In the genomic region with DNA sequence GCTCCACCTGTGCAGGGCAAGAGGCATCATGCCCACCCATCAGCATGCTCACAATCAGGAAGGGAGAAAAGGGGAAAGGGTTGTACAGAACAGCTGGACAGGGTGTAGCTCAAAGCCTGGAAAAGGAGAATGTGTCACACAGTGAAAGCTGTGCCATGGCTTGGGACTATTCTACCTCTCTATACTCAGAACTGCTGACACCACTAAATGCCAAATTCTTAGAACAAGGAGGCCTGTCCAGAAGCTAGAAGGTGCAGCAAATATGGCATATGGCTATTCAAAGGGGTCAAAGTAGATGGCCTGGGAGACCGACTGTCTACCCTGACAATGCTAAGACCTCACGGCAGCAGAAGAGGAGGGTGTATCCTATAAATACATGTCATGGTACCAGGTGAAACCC, we compare ENCODE assay signal across 15 cellular contexts. TPM values are rescaled to one million over a fixed set of nuclear protein-coding genes. Genes with fewer than 3 reads are reported as not detected.
DNase-seq lines count a peak whose midpoint lies in the region; ATAC-seq, FAIRE-seq and TF ChIP-seq lines count a peak whose summit lies in the region.
"Had no signal": no experiment of that assay in that cellular context is flagged by ENCODE, and none has a peak within 500 bp of the region (broad histone marks: within the 10 kb centered on the region; RNA-seq: fewer than 3 reads in every experiment).

No MANE protein-coding gene starts in this region.

- WGBS in HepG2 (ENCODE audit: low lambda C conversion rate), result 100% methylated on average over 2 of the region's 2 CpGs
- 80% methylated on average over 1 of the region's 2 CpGs for WGBS in right lobe of liver (ENCODE audit: insufficient coverage, low coverage, low lambda C conversion rate, missing lambda C conversion rate)
- WGBS in stomach, 5 donors, result 92 to 98% (median 94%) methylated on average over 2 of the region's 2 CpGs

- in situ Hi-C loops in HepG2 (cut with HindIII; ENCODE audit: extremely low pct_ligation_motif_present, low pct_unique_long_range_greater_than_20kb), result no loop called here

- no TSS peak for BruUV-seq in HepG2 (replicated peaks; lab: Mats Ljungman, UMichigan)

- H3K36me3 ChIP-seq in HepG2 (replicated peaks in 1 of 2; ENCODE audit: control insufficient read depth in 1 of 2, insufficient read depth in 2 of 2, low read length in 2 of 2) (peaks cover 26 to 84% of the 10 kb centered on the region in 2 experiments), right lobe of liver (peaks cover 12 to 85% (median 35%) of the 10 kb centered on the region in 4 donors), fibroblast of lung (ENCODE audit: control insufficient read depth, insufficient read depth, low read length) (peaks cover 14% of the 10 kb centered on the region), stomach (peaks cover 62 to 100% (median 99%) of the 10 kb centered on the region in 4 donors)

- H3K4me2 ChIP-seq in HepG2 (ENCODE audit: low read depth, low read length), result no peak overlapping the region
- H3K4me2 ChIP-seq in fibroblast of lung (ENCODE audit: extremely low read depth, insufficient read depth, low read length), result no peak overlapping the region

- intact Hi-C loops in HepG2 (cut with micrococcal nuclease; ENCODE audit: unreplicated experiment) (no loop called here), right lobe of liver (cut with DNase I) (no loop called here), stomach (cut with DNase I; ENCODE audit: low total_unique reads) (no loop called here)

- no peak for FAIRE-seq in HepG2 (lab: Jason Lieb, UNC)

- TF ChIP-seq RAD21 in HepG2 (CRISPR knock-in tag; IDR thresholded peaks at IDR 0.05), result no peak

- H3K9me3 Mint-ChIP-seq in WTC11, result no peaks in the 10 kb centered on the region
- H3K9me3 Mint-ChIP-seq: activated T-helper 2 cell treated with anti-CD3 and anti-CD28 coated beads, Interferon-gamma antibody, Interleukin-2, Interleukin-4, amounts not matched to agents 10 μg/mL and 5 μg/mL and 100 μg/mL, durations not matched to agents 14 hours and 24 hours and 36 hours had no signal

- POLR2A ChIA-PET in HepG2 (lab: Yijun Ruan, JAX), result no interaction called here
- POLR2A ChIA-PET in WTC11 (lab: Charles Lee), result no interaction called here

- no peaks in the 10 kb centered on the region for H3K27me3 Mint-ChIP-seq in WTC11 (ENCODE audit: low read depth)

- H2AFZ ChIP-seq in HepG2 (ENCODE audit: low read length), result no peak overlapping the region
- no peak overlapping the region for H2AFZ ChIP-seq in fibroblast of lung (ENCODE audit: low read length)

- H3K9me3 ChIP-seq in HepG2 (ENCODE audit: low read length) (no peaks in the 10 kb centered on the region), right lobe of liver (no peaks in the 10 kb centered on the region), fibroblast of lung (ENCODE audit: control insufficient read depth, insufficient read depth, low read depth, low read length) (no peaks in the 10 kb centered on the region), stomach (no peaks in the 10 kb centered on the region)
- H3K9me3 ChIP-seq: esophagus muscularis mucosa, suprapubic skin had no signal

- H3K4me1 ChIP-seq in HepG2 (ENCODE audit: insufficient read depth, low read length) (no peaks in the 10 kb centered on the region), right lobe of liver (no peaks in the 10 kb centered on the region), fibroblast of lung (ENCODE audit: control insufficient read depth, extremely low read depth, insufficient read depth, low read length) (peaks cover 5% of the 10 kb centered on the region), stomach (peaks cover 0 to 8% (median 0%) of the 10 kb centered on the region in 4 donors)
- H3K4me1 ChIP-seq: esophagus muscularis mucosa, suprapubic skin had no signal

- no peak overlapping the region for H3K27ac Mint-ChIP-seq in WTC11
- H3K27ac Mint-ChIP-seq: activated T-helper 2 cell treated with anti-CD3 and anti-CD28 coated beads, Interferon-gamma antibody, Interleukin-2, Interleukin-4, amounts not matched to agents 10 μg/mL and 5 μg/mL and 100 μg/mL, durations not matched to agents 14 hours and 24 hours and 36 hours had no signal

- no peaks in the 10 kb centered on the region for H3K27me3 ChIP-seq in HepG2 (ENCODE audit: control insufficient read depth in 1 of 2, insufficient read depth in 2 of 2, low read length in 2 of 2)
- H3K27me3 ChIP-seq in right lobe of liver, result no peaks in the 10 kb centered on the region
- H3K27me3 ChIP-seq in fibroblast of lung (ENCODE audit: control insufficient read depth, insufficient read depth, low read length), result no peaks in the 10 kb centered on the region
- H3K27me3 ChIP-seq in stomach, result no peaks in the 10 kb centered on the region
- H3K27me3 ChIP-seq: esophagus muscularis mucosa, suprapubic skin had no signal

- H3K9ac ChIP-seq in HepG2 (ENCODE audit: insufficient read depth, low read depth, low read length) (no peak overlapping the region), fibroblast of lung (ENCODE audit: insufficient read depth, low read length) (no peak overlapping the region)

- no peak for TF ChIP-seq POLR2A in HepG2 (IDR thresholded peaks at IDR 0.05; ENCODE audit: insufficient read depth in 1 of 2, low read depth in 2 of 2, low read length in 2 of 2)
- TF ChIP-seq POLR2A in right lobe of liver (IDR thresholded peaks at IDR 0.05), result no peak
- no peak for TF ChIP-seq POLR2A in stomach (IDR thresholded peaks at IDR 0.05)

- peaks cover 12% of the 10 kb centered on the region for H3K79me2 ChIP-seq in HepG2 (ENCODE audit: insufficient read depth, low read length)
- H3K79me2 ChIP-seq in fibroblast of lung (ENCODE audit: control insufficient read depth, insufficient read depth, low read length), result no peaks in the 10 kb centered on the region

- H3K36me3 Mint-ChIP-seq in WTC11, result peaks cover 83% of the 10 kb centered on the region

- TF ChIP-seq CTCF in HepG2 (CRISPR knock-in tag; IDR thresholded peaks at IDR 0.05) (no peak), right lobe of liver (IDR thresholded peaks at IDR 0.05) (no peak), fibroblast of lung (conservative IDR thresholded peaks at IDR 0.05 in 1 of 2, IDR thresholded peaks at IDR 0.05 in 1 of 2; ENCODE audit: low read depth in 1 of 2, low read length in 2 of 2) (no peak), stomach (IDR thresholded peaks at IDR 0.05) (no peak), WTC11 (IDR thresholded peaks at IDR 0.05) (no peak)

- no peaks in the 10 kb centered on the region for H3K4me1 Mint-ChIP-seq in WTC11

- TF ChIP-seq EP300 in HepG2 (IDR thresholded peaks at IDR 0.05; ENCODE audit: low read depth in 2 of 2, low read length in 2 of 2) (no peak), HepG2 (CRISPR knock-in tag; IDR thresholded peaks at IDR 0.05; ENCODE audit: borderline replicate concordance) (no peak), stomach (IDR thresholded peaks at IDR 0.05) (no peak)

- no peaks in the 10 kb centered on the region for H4K20me1 ChIP-seq in HepG2 (ENCODE audit: insufficient read depth, low read length)
- H4K20me1 ChIP-seq in fibroblast of lung (ENCODE audit: control insufficient read depth, extremely low read depth, insufficient read depth, low read length), result no peaks in the 10 kb centered on the region

- CTCF ChIA-PET in HepG2 (lab: Yijun Ruan, JAX; ENCODE audit: low intra/inter-chr PET ratio, low total read pairs), result no interaction called here
- CTCF ChIA-PET in WTC11 (lab: Charles Lee), result no interaction called here

- no peak overlapping the region for H3K27ac ChIP-seq in HepG2 (ENCODE audit: extremely low read length, insufficient read depth, low read length)
- H3K27ac ChIP-seq in right lobe of liver, result no peak overlapping the region
- peak overlapping the region; percentile 25 for H3K27ac ChIP-seq in fibroblast of lung (ENCODE audit: insufficient read depth, low read length)
- H3K27ac ChIP-seq in stomach, result peak overlapping the region in 3 of 5 donors; percentile 20 to 43 (median 41)
- H3K27ac ChIP-seq: C4-2B, esophagus muscularis mucosa, suprapubic skin had no signal

- H3K4me3 Mint-ChIP-seq in WTC11, result no peak overlapping the region

- DNase-seq in HepG2 (ENCODE audit: low spot score) (no peak), right lobe of liver (no peak), fibroblast of lung (ENCODE audit: low read depth in 2 of 2) (no peak), stomach (no peak), medulla oblongata (ENCODE audit: extremely low spot score) (no peak), WTC11 (ENCODE audit: low spot score) (no peak)
- DNase-seq: left colon; NCI-H1048; NCI-H1930; NCI-H446; NK-92 treated with Interleukin-12 subunit alpha and Interleukin-12 subunit beta, amount 100 ng/mL, for 24 hours had no signal

- H3K4me3 ChIP-seq in HepG2 (replicated peaks in 1 of 3; ENCODE audit: insufficient read depth in 1 of 3, low read depth in 2 of 3, low read length in 3 of 3), result no peak overlapping the region
- no peak overlapping the region for H3K4me3 ChIP-seq in right lobe of liver
- H3K4me3 ChIP-seq in fibroblast of lung (replicated peaks in 1 of 4; ENCODE audit: control extremely low read depth in 1 of 4, insufficient read depth in 1 of 4, low read depth in 3 of 4, low read length in 4 of 4), result no peak overlapping the region
- H3K4me3 ChIP-seq in stomach, result no peak overlapping the region
- H3K4me3 ChIP-seq: esophagus muscularis mucosa, suprapubic skin had no signal

- no peak for ATAC-seq in HepG2
- no peak for ATAC-seq in right lobe of liver
- ATAC-seq in WTC11, result no peak
- ATAC-seq: left colon had no signal

RNA-seq across cellular contexts. Expression of a gene that starts 12.8 kb away (rescaled TPM):
- total RNA-seq in HepG2 (2016; rRNA removed; fragmentation: Illumina TruSeq; extraction: Trizol) (29.7 and 34.0 TPM in 2 replicates), right lobe of liver (10 to 100 TPM; 10.7 to 13.8 (median 12.6) TPM), fibroblast of lung (29.3 and 37.7 TPM in 2 replicates), stomach (10 to 100 TPM; 12.3 to 46.1 (median 42.7) TPM), WTC11 (2021) (41.1 to 48.1 TPM (median 42.7 TPM) in 3 replicates)
- total RNA-seq in HepG2 (2016; cell fraction: cytosol; rRNA removed; fragmentation: Illumina TruSeq; extraction: Trizol; ENCODE audit: low read depth), result 6.1 and 12.7 TPM in 2 replicates
- 28.2 and 33.4 TPM in 2 replicates for total RNA-seq in HepG2 (2016; cell fraction: insoluble cytoplasmic fraction; rRNA removed; fragmentation: Illumina TruSeq; extraction: Trizol)
- total RNA-seq in HepG2 (2016; cell fraction: membrane; rRNA removed; fragmentation: Illumina TruSeq; extraction: Trizol), result 12.8 and 13.4 TPM in 2 replicates
- total RNA-seq in HepG2 (2016; cell fraction: nucleus; rRNA removed; fragmentation: Illumina TruSeq; extraction: Trizol), result 47.5 and 51.3 TPM in 2 replicates
- polyA plus RNA-seq in HepG2 (2011; rRNA removed) (27.4 and 28.0 TPM in 2 replicates), fibroblast of lung (23.0 and 27.6 TPM in 2 replicates), stomach (10 to 100 TPM; 10.3 to 15.1 (median 13.4) TPM)
- 14.0 and 16.9 TPM in 2 replicates for polyA plus RNA-seq in HepG2 (2011; cell fraction: cytosol; rRNA removed)
- 114 and 121 TPM in 2 replicates for polyA plus RNA-seq in HepG2 (2011; cell fraction: nucleus; rRNA removed)
- polyA plus RNA-seq in HepG2 (2012), result 20.2 and 21.3 TPM in 2 replicates
- 2.0 TPM in 2 replicates for polyA plus RNA-seq in HepG2 (2016; cell fraction: cytosol; fragmentation: Illumina TruSeq; extraction: Trizol; ENCODE audit: low read depth)
- polyA plus RNA-seq in HepG2 (2016; cell fraction: insoluble cytoplasmic fraction; fragmentation: Illumina TruSeq; extraction: Trizol; ENCODE audit: low read depth), result 14.9 and 19.8 TPM in 2 replicates
- 4.4 and 5.3 TPM in 2 replicates for polyA plus RNA-seq in HepG2 (2016; cell fraction: membrane; fragmentation: Illumina TruSeq; extraction: Trizol; ENCODE audit: low read depth)
- 67.8 and 71.6 TPM in 2 replicates for polyA plus RNA-seq in HepG2 (2016; cell fraction: nucleus; fragmentation: Illumina TruSeq; extraction: Trizol; ENCODE audit: insufficient read depth, low read depth)
- polyA minus RNA-seq in HepG2 (2011; rRNA and poly(A)+ RNA removed; ENCODE audit: low replicate concordance), result 18.5 and 40.6 TPM in 2 replicates
- 9.3 and 10.6 TPM in 2 replicates for polyA minus RNA-seq in HepG2 (2011; cell fraction: cytosol; rRNA and poly(A)+ RNA removed)
- polyA minus RNA-seq in HepG2 (2011; cell fraction: nucleus; rRNA and poly(A)+ RNA removed), result 61.7 and 71.9 TPM in 2 replicates
- 11.7 and 14.6 TPM in 2 replicates for polyA plus RNA-seq in fibroblast of lung (2012)
- 26.1 and 39.1 TPM in 2 replicates for polyA minus RNA-seq in fibroblast of lung (ENCODE audit: low replicate concordance)

RNA-seq across cellular contexts. Expression of a gene that starts 12.9 kb away (rescaled TPM):
- 36.6 and 56.5 TPM in 2 replicates for total RNA-seq in HepG2 (2016; rRNA removed; fragmentation: Illumina TruSeq; extraction: Trizol)
- total RNA-seq in HepG2 (2016; cell fraction: cytosol; rRNA removed; fragmentation: Illumina TruSeq; extraction: Trizol; ENCODE audit: low read depth), result 17.9 and 19.5 TPM in 2 replicates
- 32.5 and 46.6 TPM in 2 replicates for total RNA-seq in HepG2 (2016; cell fraction: insoluble cytoplasmic fraction; rRNA removed; fragmentation: Illumina TruSeq; extraction: Trizol)
- total RNA-seq in HepG2 (2016; cell fraction: membrane; rRNA removed; fragmentation: Illumina TruSeq; extraction: Trizol), result 41.5 and 47.4 TPM in 2 replicates
- total RNA-seq in HepG2 (2016; cell fraction: nucleus; rRNA removed; fragmentation: Illumina TruSeq; extraction: Trizol), result 15.6 and 20.0 TPM in 2 replicates
- 21.8 and 22.8 TPM in 2 replicates for polyA plus RNA-seq in HepG2 (2011; rRNA removed)
- polyA plus RNA-seq in HepG2 (2011; cell fraction: cytosol; rRNA removed), result 14.2 and 19.3 TPM in 2 replicates
- polyA plus RNA-seq in HepG2 (2011; cell fraction: nucleus; rRNA removed), result 6.5 and 12.7 TPM in 2 replicates
- 16.5 and 18.1 TPM in 2 replicates for polyA plus RNA-seq in HepG2 (2012)
- 38.8 and 45.5 TPM in 2 replicates for polyA plus RNA-seq in HepG2 (2016; cell fraction: cytosol; fragmentation: Illumina TruSeq; extraction: Trizol; ENCODE audit: low read depth)
- polyA plus RNA-seq in HepG2 (2016; cell fraction: insoluble cytoplasmic fraction; fragmentation: Illumina TruSeq; extraction: Trizol; ENCODE audit: low read depth), result 54.6 and 54.9 TPM in 2 replicates
- polyA plus RNA-seq in HepG2 (2016; cell fraction: membrane; fragmentation: Illumina TruSeq; extraction: Trizol; ENCODE audit: low read depth), result 41.2 and 47.5 TPM in 2 replicates
- 23.9 and 26.3 TPM in 2 replicates for polyA plus RNA-seq in HepG2 (2016; cell fraction: nucleus; fragmentation: Illumina TruSeq; extraction: Trizol; ENCODE audit: insufficient read depth, low read depth)
- 13.6 and 15.2 TPM in 2 replicates for polyA minus RNA-seq in HepG2 (2011; rRNA and poly(A)+ RNA removed; ENCODE audit: low replicate concordance)
- polyA minus RNA-seq in HepG2 (2011; cell fraction: cytosol; rRNA and poly(A)+ RNA removed), result 8.6 and 10.8 TPM in 2 replicates
- polyA minus RNA-seq in HepG2 (2011; cell fraction: nucleus; rRNA and poly(A)+ RNA removed), result 14.0 and 18.3 TPM in 2 replicates
- total RNA-seq in right lobe of liver, result 10 to 100 TPM; 11.4 to 15.2 (median 11.8) TPM
- 7.7 and 7.9 TPM in 2 replicates for total RNA-seq in fibroblast of lung
- 25.1 and 30.0 TPM in 2 replicates for polyA plus RNA-seq in fibroblast of lung
- 15.6 and 16.6 TPM in 2 replicates for polyA plus RNA-seq in fibroblast of lung (2012)
- polyA minus RNA-seq in fibroblast of lung (ENCODE audit: low replicate concordance), result 8.9 and 11.9 TPM in 2 replicates
- 10 to 100 TPM in 3 of 5 donors, 1 to 10 TPM in 2; 4.0 to 64.2 (median 10.8) TPM for total RNA-seq in stomach
- polyA plus RNA-seq in stomach, result 10 to 100 TPM in 1 of 3 donors, 1 to 10 TPM in 2; 6.8 to 16.2 (median 9.2) TPM
- total RNA-seq in WTC11 (2021), result 20.0 to 25.1 TPM (median 22.9 TPM) in 3 replicates

RNA-seq across cellular contexts. Expression of a gene that starts 41.5 kb away (rescaled TPM):
- total RNA-seq in HepG2 (2016; rRNA removed; fragmentation: Illumina TruSeq; extraction: Trizol) (20.8 and 22.8 TPM in 2 replicates), right lobe of liver (10 to 100 TPM; 17.0 to 24.1 (median 21.6) TPM), fibroblast of lung (40.3 TPM in 2 replicates), stomach (10 to 100 TPM; 11.6 to 48.7 (median 22.8) TPM), WTC11 (2021) (24.6 to 26.9 TPM (median 25.7 TPM) in 3 replicates)
- total RNA-seq in HepG2 (2016; cell fraction: cytosol; rRNA removed; fragmentation: Illumina TruSeq; extraction: Trizol; ENCODE audit: low read depth), result 2.5 and 2.8 TPM in 2 replicates
- total RNA-seq in HepG2 (2016; cell fraction: insoluble cytoplasmic fraction; rRNA removed; fragmentation: Illumina TruSeq; extraction: Trizol), result 20.2 and 22.6 TPM in 2 replicates
- total RNA-seq in HepG2 (2016; cell fraction: membrane; rRNA removed; fragmentation: Illumina TruSeq; extraction: Trizol), result 4.9 and 5.7 TPM in 2 replicates
- 17.0 and 24.6 TPM in 2 replicates for total RNA-seq in HepG2 (2016; cell fraction: nucleus; rRNA removed; fragmentation: Illumina TruSeq; extraction: Trizol)
- polyA plus RNA-seq in HepG2 (2011; rRNA removed) (15.4 and 18.4 TPM in 2 replicates), fibroblast of lung (24.2 and 31.1 TPM in 2 replicates), stomach (10 to 100 TPM; 11.6 to 24.7 (median 15.1) TPM)
- 11.9 and 14.9 TPM in 2 replicates for polyA plus RNA-seq in HepG2 (2011; cell fraction: cytosol; rRNA removed)
- polyA plus RNA-seq in HepG2 (2011; cell fraction: nucleus; rRNA removed), result 19.7 and 24.6 TPM in 2 replicates
- polyA plus RNA-seq in HepG2 (2012), result 11.8 and 16.2 TPM in 2 replicates
- 0.94 and 1.1 TPM in 2 replicates for polyA plus RNA-seq in HepG2 (2016; cell fraction: cytosol; fragmentation: Illumina TruSeq; extraction: Trizol; ENCODE audit: low read depth)
- polyA plus RNA-seq in HepG2 (2016; cell fraction: insoluble cytoplasmic fraction; fragmentation: Illumina TruSeq; extraction: Trizol; ENCODE audit: low read depth), result 16.1 and 16.3 TPM in 2 replicates
- polyA plus RNA-seq in HepG2 (2016; cell fraction: membrane; fragmentation: Illumina TruSeq; extraction: Trizol; ENCODE audit: low read depth), result 1.7 and 2.2 TPM in 2 replicates
- polyA plus RNA-seq in HepG2 (2016; cell fraction: nucleus; fragmentation: Illumina TruSeq; extraction: Trizol; ENCODE audit: insufficient read depth, low read depth), result 22.2 and 27.8 TPM in 2 replicates
- 32.9 and 35.2 TPM in 2 replicates for polyA minus RNA-seq in HepG2 (2011; rRNA and poly(A)+ RNA removed; ENCODE audit: low replicate concordance)
- polyA minus RNA-seq in HepG2 (2011; cell fraction: cytosol; rRNA and poly(A)+ RNA removed), result 11.9 and 15.1 TPM in 2 replicates
- polyA minus RNA-seq in HepG2 (2011; cell fraction: nucleus; rRNA and poly(A)+ RNA removed), result 30.3 and 31.2 TPM in 2 replicates
- polyA plus RNA-seq in fibroblast of lung (2012), result 21.8 and 31.0 TPM in 2 replicates
- 19.5 and 59.6 TPM in 2 replicates for polyA minus RNA-seq in fibroblast of lung (ENCODE audit: low replicate concordance)

RNA-seq across cellular contexts. Expression of a gene that starts 41.7 kb away (rescaled TPM):
- total RNA-seq in HepG2 (2016; rRNA removed; fragmentation: Illumina TruSeq; extraction: Trizol), result 0.04 TPM in 1 of 2 replicates, not detected in the other
- not detected in 2 replicates for total RNA-seq in HepG2 (2016; cell fraction: cytosol; rRNA removed; fragmentation: Illumina TruSeq; extraction: Trizol; ENCODE audit: low read depth)
- total RNA-seq in HepG2 (2016; cell fraction: insoluble cytoplasmic fraction; rRNA removed; fragmentation: Illumina TruSeq; extraction: Trizol), result 0.06 TPM in 1 of 2 replicates, not detected in the other
- total RNA-seq in HepG2 (2016; cell fraction: membrane; rRNA removed; fragmentation: Illumina TruSeq; extraction: Trizol), result 0.06 TPM in 1 of 2 replicates, not detected in the other
- 0.09 TPM in 1 of 2 replicates, not detected in the other for total RNA-seq in HepG2 (2016; cell fraction: nucleus; rRNA removed; fragmentation: Illumina TruSeq; extraction: Trizol)
- 0.04 TPM in 2 replicates for polyA plus RNA-seq in HepG2 (2011; rRNA removed)
- polyA plus RNA-seq in HepG2 (2011; cell fraction: cytosol; rRNA removed), result 0.03 and 0.04 TPM in 2 replicates
- 0.05 TPM in 2 replicates for polyA plus RNA-seq in HepG2 (2011; cell fraction: nucleus; rRNA removed)
- polyA plus RNA-seq in HepG2 (2012), result 0.13 and 0.28 TPM in 2 replicates
- 0.03 TPM in 1 of 2 replicates, not detected in the other for polyA plus RNA-seq in HepG2 (2016; cell fraction: cytosol; fragmentation: Illumina TruSeq; extraction: Trizol; ENCODE audit: low read depth)
- polyA plus RNA-seq in HepG2 (2016; cell fraction: insoluble cytoplasmic fraction; fragmentation: Illumina TruSeq; extraction: Trizol; ENCODE audit: low read depth), result not detected in 2 replicates
- polyA plus RNA-seq in HepG2 (2016; cell fraction: membrane; fragmentation: Illumina TruSeq; extraction: Trizol; ENCODE audit: low read depth), result not detected in 2 replicates
- not detected in 2 replicates for polyA plus RNA-seq in HepG2 (2016; cell fraction: nucleus; fragmentation: Illumina TruSeq; extraction: Trizol; ENCODE audit: insufficient read depth, low read depth)
- polyA minus RNA-seq in HepG2 (2011; rRNA and poly(A)+ RNA removed; ENCODE audit: low replicate concordance), result 0.05 TPM in 1 of 2 replicates, not detected in the other
- polyA minus RNA-seq in HepG2 (2011; cell fraction: cytosol; rRNA and poly(A)+ RNA removed), result not detected in 2 replicates
- not detected in 2 replicates for polyA minus RNA-seq in HepG2 (2011; cell fraction: nucleus; rRNA and poly(A)+ RNA removed)
- total RNA-seq in right lobe of liver, result under 1 TPM in 3 of 6 experiments, not detected in 3; 0.07 to 0.38 (median 0.12) TPM
- 1.5 and 1.7 TPM in 2 replicates for total RNA-seq in fibroblast of lung
- polyA plus RNA-seq in fibroblast of lung, result 0.42 and 0.88 TPM in 2 replicates
- polyA plus RNA-seq in fibroblast of lung (2012), result 0.50 and 1.2 TPM in 2 replicates
- 0.16 and 1.7 TPM in 2 replicates for polyA minus RNA-seq in fibroblast of lung (ENCODE audit: low replicate concordance)
- 10 to 100 TPM in 2 of 5 donors, 1 to 10 TPM in 1, under 1 TPM in 2; 0.45 to 48.4 (median 6.1) TPM for total RNA-seq in stomach
- 1 to 10 TPM in 2 of 3 donors, under 1 TPM in 1; 0.93 to 6.0 (median 1.9) TPM for polyA plus RNA-seq in stomach
- 7.1 to 8.1 TPM (median 8.0 TPM) in 3 replicates for total RNA-seq in WTC11 (2021)

Comparison
In these comparisons a context has a peak if more than half of its experiments do, and no peak if none do; other contexts are left out.
1. H3K27ac ChIP-seq: peak in fibroblast of lung (single experiment) and stomach (3 of 5); none in HepG2 (single experiment) and right lobe of liver (0 of 3).